ENCODE assay signal across 8 cellular contexts in the genomic region with DNA sequence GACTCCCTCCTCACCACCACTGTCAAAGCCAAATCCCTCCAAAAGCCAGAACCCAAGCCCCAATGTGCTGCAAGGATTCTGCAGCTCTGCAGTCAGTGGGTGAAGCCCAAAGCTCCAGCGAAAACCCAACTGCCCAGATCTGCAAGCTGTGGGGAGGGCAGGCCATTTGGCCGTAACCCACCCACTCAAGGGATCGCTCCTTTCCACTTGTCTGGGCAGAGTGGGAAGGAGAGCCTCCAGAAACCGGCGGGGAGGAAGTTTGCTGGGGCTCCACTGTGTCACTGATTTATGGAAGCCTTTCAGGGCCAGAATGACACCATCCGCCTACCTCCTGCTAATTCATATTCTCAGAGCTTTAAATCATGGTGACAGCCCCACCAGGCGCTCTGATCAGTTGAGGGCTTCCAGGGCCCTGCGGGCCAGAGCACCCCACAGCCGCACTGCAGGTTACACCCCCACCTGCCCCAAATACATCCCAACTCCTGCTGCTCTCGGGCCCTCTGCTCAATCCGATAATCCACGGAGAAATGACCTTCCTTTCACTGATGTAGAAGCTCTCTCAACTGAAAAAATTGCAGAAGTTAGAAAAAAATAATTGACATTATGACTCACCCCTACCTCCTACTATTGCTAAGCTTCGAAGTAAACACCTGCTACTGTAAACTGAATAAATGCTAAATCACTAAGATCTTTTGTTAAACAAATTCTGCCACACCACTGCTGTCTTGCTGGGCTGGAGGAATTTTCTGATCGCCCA. TPM values are rescaled to one million over a fixed set of nuclear protein-coding genes. Genes with fewer than 3 reads are reported as not detected.
A peak's percentile ranks its signal among the peaks of the same experiment; 100 is the strongest.
DNase-seq lines count a peak whose midpoint lies in the region; ATAC-seq and TF ChIP-seq lines count a peak whose summit lies in the region.

No MANE protein-coding gene starts in this region.

- ATAC-seq in right cardiac atrium (peak in 1 of 2 donors; percentile 2), HG02840 (IDR thresholded peaks at IDR 0.05; ENCODE audit: low FRiP score, unreplicated experiment) (no peak), HG03457 (IDR thresholded peaks at IDR 0.05; ENCODE audit: unreplicated experiment) (no peak)

- no peaks in the 10 kb centered on the region for H3K27me3 ChIP-seq in right cardiac atrium (ENCODE audit: control insufficient read depth, insufficient read depth)

- no peaks in the 10 kb centered on the region for H3K9me3 ChIP-seq in right cardiac atrium (ENCODE audit: control insufficient read depth, low read length)

- WGBS in right cardiac atrium, result 71% methylated on average over 14 of the region's 14 CpGs

- peaks cover 7% of the 10 kb centered on the region for H3K4me1 ChIP-seq in right cardiac atrium (ENCODE audit: control insufficient read depth, insufficient read depth, low read length)

- H3K27me3 Mint-ChIP-seq in type B pancreatic cell, result no peaks in the 10 kb centered on the region

- no peak overlapping the region for H3K4me3 ChIP-seq in right cardiac atrium (ENCODE audit: low read length)

- H3K27ac ChIP-seq in right cardiac atrium (ENCODE audit: low read length), result peak overlapping the region; percentile 96

- no peaks in the 10 kb centered on the region for H3K36me3 Mint-ChIP-seq in type B pancreatic cell

- DNase-seq in NCI-H2171 treated with DMSO at 0.1 percent for 48 hours (lab: John Stamatoyannopoulos, UW) (peak; percentile 41), NCI-H2171 (lab: John Stamatoyannopoulos, UW) (no peak), NCI-H446 treated with DMSO at 0.1 percent for 48 hours (lab: John Stamatoyannopoulos, UW) (peak; percentile 53), right cardiac atrium (peak in 2 of 3 donors; percentile 66 to 82), type B pancreatic cell (ENCODE audit: extremely low spot score, unreplicated experiment) (peak; percentile 68), SKM-1 (lab: John Stamatoyannopoulos, UW; ENCODE audit: unreplicated experiment) (no peak)

- H3K4me3 Mint-ChIP-seq in type B pancreatic cell, result peak overlapping the region; percentile 71

- H3K4me1 Mint-ChIP-seq in type B pancreatic cell (ENCODE audit: unreplicated experiment), result peaks cover 54% of the 10 kb centered on the region

- intact Hi-C loops in right cardiac atrium (cut with DNase I), result no loop called here

- peak overlapping the region; percentile 97 for H3K27ac Mint-ChIP-seq in type B pancreatic cell

- no peak for TF ChIP-seq CTCF in type B pancreatic cell (conservative IDR thresholded peaks at IDR 0.05)

- H3K9me3 Mint-ChIP-seq in type B pancreatic cell, result no peaks in the 10 kb centered on the region

RNA-seq across cellular contexts. Expression of a gene that starts 40.6 kb away (rescaled TPM):
- 100 to 1,000 TPM in 2 of 4 donors, 10 to 100 TPM in 2; 95.5 to 114 (median 103) TPM for total RNA-seq in right cardiac atrium
- 50.1 TPM for polyA plus RNA-seq in right cardiac atrium
- 59.9 and 71.8 TPM in 2 replicates for total RNA-seq in type B pancreatic cell (ENCODE audit: low replicate concordance)

Comparison
In these comparisons a context has a peak if more than half of its experiments do, and no peak if none do; other contexts are left out.
1. DNase-seq: peak in NCI-H2171 treated with DMSO at 0.1 percent for 48 hours (single experiment), NCI-H446 treated with DMSO at 0.1 percent for 48 hours (single experiment), right cardiac atrium (2 of 3) and type B pancreatic cell (single experiment); none in NCI-H2171 (single experiment) and SKM-1 (single experiment).